In genomic region chr2:228245601-228246000, GRCh38 we compare ENCODE assay signal across 16 cellular contexts.
DNase-seq lines count a peak whose midpoint lies in the region; ATAC-seq and TF ChIP-seq lines count a peak whose summit lies in the region.
"Had no signal": no experiment of that assay in that cellular context is flagged by ENCODE, and none has a peak within 500 bp of the region (broad histone marks: within the 10 kb centered on the region; RNA-seq: fewer than 3 reads in every experiment).

No MANE protein-coding gene starts in this region.

- POLR2A ChIA-PET in WTC11 (lab: Charles Lee), result no interaction called here

- H3K36me3 Mint-ChIP-seq in WTC11, result no peaks in the 10 kb centered on the region
- no peaks in the 10 kb centered on the region for H3K36me3 Mint-ChIP-seq in stimulated activated effector memory CD8-positive, alpha-beta T cell treated with anti-CD3 and anti-CD28 coated beads, Interleukin-12 subunit alpha, Interleukin-12 subunit beta, amount 100 ng/mL, for 72 hours
- H3K36me3 Mint-ChIP-seq: CD4-positive, alpha-beta memory T cell; IgD-negative memory B cell had no signal

- H3K27me3 Mint-ChIP-seq in WTC11 (ENCODE audit: low read depth), result no peaks in the 10 kb centered on the region
- H3K27me3 Mint-ChIP-seq: CD4-positive, alpha-beta memory T cell; IgD-negative memory B cell had no signal

- DNase-seq in NCI-H345 (lab: John Stamatoyannopoulos, UW), result peak; percentile 6
- no peak for DNase-seq in NCI-H345 treated with DMSO at 0.1 percent for 48 hours (lab: John Stamatoyannopoulos, UW; ENCODE audit: unreplicated experiment)
- DNase-seq in NCI-H2171 (lab: John Stamatoyannopoulos, UW), result peak; percentile 13
- no peak for DNase-seq in WTC11 (ENCODE audit: low spot score)
- no peak for DNase-seq in stimulated activated effector memory CD8-positive, alpha-beta T cell treated with anti-CD3 and anti-CD28 coated beads, Interleukin-12 subunit alpha, Interleukin-12 subunit beta, amount 100 ng/mL, for 72 hours (ENCODE audit: low spot score in 2 of 2)
- no peak for DNase-seq in heart right ventricle
- DNase-seq in effector memory CD4-positive, alpha-beta T cell, result no peak
- DNase-seq: BE2C; CD4-positive, alpha-beta memory T cell; COR-L47; DMS53; GM23248; H7 had no signal

- intact Hi-C loops in heart right ventricle (cut with DNase I), result no loop called here

- no peak overlapping the region for H3K27ac ChIP-seq in heart right ventricle
- no peak overlapping the region for H3K27ac ChIP-seq in effector memory CD4-positive, alpha-beta T cell (ENCODE audit: insufficient read depth, low read length, poor library complexity, severe bottlenecking)
- H3K27ac ChIP-seq: C4-2B, GM23248 had no signal

- H3K4me3 Mint-ChIP-seq in WTC11, result no peak overlapping the region
- no peak overlapping the region for H3K4me3 Mint-ChIP-seq in stimulated activated effector memory CD8-positive, alpha-beta T cell treated with anti-CD3 and anti-CD28 coated beads, Interleukin-12 subunit alpha, Interleukin-12 subunit beta, amount 100 ng/mL, for 72 hours
- H3K4me3 Mint-ChIP-seq: CD4-positive, alpha-beta memory T cell; IgD-negative memory B cell had no signal

- peak; percentile 22; the same call in 1 of the 2 replicates for ATAC-seq in WTC11
- peak; percentile 43 for ATAC-seq in stimulated activated effector memory CD8-positive, alpha-beta T cell treated with anti-CD3 and anti-CD28 coated beads, Interleukin-12 subunit alpha, Interleukin-12 subunit beta, amount 100 ng/mL, for 72 hours
- no peak for ATAC-seq in GM18868 (IDR thresholded peaks at IDR 0.05; ENCODE audit: unreplicated experiment)
- no peak for ATAC-seq in heart right ventricle

- no peak overlapping the region for H3K4me3 ChIP-seq in heart right ventricle
- no peak overlapping the region for H3K4me3 ChIP-seq in effector memory CD4-positive, alpha-beta T cell (ENCODE audit: insufficient read depth, low read depth, low read length, poor library complexity, severe bottlenecking)
- H3K4me3 ChIP-seq: GM23248 had no signal

- no peaks in the 10 kb centered on the region for H3K4me1 Mint-ChIP-seq in WTC11
- H3K4me1 Mint-ChIP-seq in stimulated activated effector memory CD8-positive, alpha-beta T cell treated with anti-CD3 and anti-CD28 coated beads, Interleukin-12 subunit alpha, Interleukin-12 subunit beta, amount 100 ng/mL, for 72 hours, result no peaks in the 10 kb centered on the region
- H3K4me1 Mint-ChIP-seq: CD4-positive, alpha-beta memory T cell; IgD-negative memory B cell had no signal

- no peak overlapping the region for H3K27ac Mint-ChIP-seq in WTC11
- no peak overlapping the region for H3K27ac Mint-ChIP-seq in stimulated activated effector memory CD8-positive, alpha-beta T cell treated with anti-CD3 and anti-CD28 coated beads, Interleukin-12 subunit alpha, Interleukin-12 subunit beta, amount 100 ng/mL, for 72 hours
- H3K27ac Mint-ChIP-seq: CD4-positive, alpha-beta memory T cell; IgD-negative memory B cell had no signal

- H3K27me3 ChIP-seq in heart right ventricle, result no peaks in the 10 kb centered on the region
- H3K27me3 ChIP-seq in effector memory CD4-positive, alpha-beta T cell (replicated peaks; ENCODE audit: control insufficient read depth, insufficient read depth, low read length, poor library complexity, severe bottlenecking), result no peaks in the 10 kb centered on the region
- H3K27me3 ChIP-seq: BE2C had no signal

- no peaks in the 10 kb centered on the region for H3K9me3 Mint-ChIP-seq in WTC11
- no peaks in the 10 kb centered on the region for H3K9me3 Mint-ChIP-seq in stimulated activated effector memory CD8-positive, alpha-beta T cell treated with anti-CD3 and anti-CD28 coated beads, Interleukin-12 subunit alpha, Interleukin-12 subunit beta, amount 100 ng/mL, for 72 hours

- no peaks in the 10 kb centered on the region for H3K4me1 ChIP-seq in heart right ventricle
- H3K4me1 ChIP-seq in effector memory CD4-positive, alpha-beta T cell (ENCODE audit: control insufficient read depth, insufficient read depth, low read length, poor library complexity, severe bottlenecking), result no peaks in the 10 kb centered on the region
- H3K4me1 ChIP-seq: BE2C had no signal

- no peaks in the 10 kb centered on the region for H3K36me3 ChIP-seq in heart right ventricle
- no peaks in the 10 kb centered on the region for H3K36me3 ChIP-seq in effector memory CD4-positive, alpha-beta T cell (ENCODE audit: control insufficient read depth, insufficient read depth, low read length)
- H3K36me3 ChIP-seq: BE2C had no signal

- CTCF ChIA-PET in WTC11 (lab: Charles Lee), result no interaction called here

- H3K9me3 ChIP-seq in heart right ventricle, result peaks cover 0 to 9% (median 0%) of the 10 kb centered on the region in 11 donors
- no peaks in the 10 kb centered on the region for H3K9me3 ChIP-seq in effector memory CD4-positive, alpha-beta T cell (ENCODE audit: control insufficient read depth, low read length)
- H3K9me3 ChIP-seq: BE2C had no signal

- WGBS in heart right ventricle, 2 donors, result 87 to 89% methylated on average over 4 of the region's 4 CpGs

- TF ChIP-seq CTCF in WTC11 (IDR thresholded peaks at IDR 0.05) (no peak), heart right ventricle (IDR thresholded peaks at IDR 0.05) (no peak)

TF ChIP-seq in WTC11, 78 proteins besides CTCF, POLR2A, EP300 and RAD21:
- TF ChIP-seq NFYB (CRISPR knock-in tag; conservative IDR thresholded peaks at IDR 0.05; ENCODE audit: low read depth) (no peak), JUN (CRISPR knock-in tag; IDR thresholded peaks at IDR 0.05) (no peak), E2F1 (CRISPR knock-in tag; IDR thresholded peaks at IDR 0.05) (no peak)
TF ChIP-seq in WTC11: peak in this region for 0.

Comparison
In these comparisons a context has a peak if more than half of its experiments do, and no peak if none do; other contexts are left out.
1. DNase-seq: peak in NCI-H345 (single experiment) and NCI-H2171 (single experiment); none in NCI-H345 treated with DMSO at 0.1 percent for 48 hours (single experiment), WTC11 (single experiment), stimulated activated effector memory CD8-positive, alpha-beta T cell treated with anti-CD3 and anti-CD28 coated beads, Interleukin-12 subunit alpha, Interleukin-12 subunit beta, amount 100 ng/mL, for 72 hours (0 of 2), heart right ventricle (0 of 2) and effector memory CD4-positive, alpha-beta T cell (0 of 3).
2. ATAC-seq: peak in WTC11 (single experiment) and stimulated activated effector memory CD8-positive, alpha-beta T cell treated with anti-CD3 and anti-CD28 coated beads, Interleukin-12 subunit alpha, Interleukin-12 subunit beta, amount 100 ng/mL, for 72 hours (single experiment); none in GM18868 (single experiment) and heart right ventricle (0 of 8).